Comparison of ENCODE assay signal across 1 cellular context in genomic region chr9:123999668-124000067, GRCh38.
TF ChIP-seq lines count a peak whose summit lies in the region.

No MANE protein-coding gene starts in this region.

TF ChIP-seq in GM23338, 12 proteins besides CTCF, POLR2A, EP300 and RAD21 (continued from another document):
- TF ChIP-seq, protein P1, sequence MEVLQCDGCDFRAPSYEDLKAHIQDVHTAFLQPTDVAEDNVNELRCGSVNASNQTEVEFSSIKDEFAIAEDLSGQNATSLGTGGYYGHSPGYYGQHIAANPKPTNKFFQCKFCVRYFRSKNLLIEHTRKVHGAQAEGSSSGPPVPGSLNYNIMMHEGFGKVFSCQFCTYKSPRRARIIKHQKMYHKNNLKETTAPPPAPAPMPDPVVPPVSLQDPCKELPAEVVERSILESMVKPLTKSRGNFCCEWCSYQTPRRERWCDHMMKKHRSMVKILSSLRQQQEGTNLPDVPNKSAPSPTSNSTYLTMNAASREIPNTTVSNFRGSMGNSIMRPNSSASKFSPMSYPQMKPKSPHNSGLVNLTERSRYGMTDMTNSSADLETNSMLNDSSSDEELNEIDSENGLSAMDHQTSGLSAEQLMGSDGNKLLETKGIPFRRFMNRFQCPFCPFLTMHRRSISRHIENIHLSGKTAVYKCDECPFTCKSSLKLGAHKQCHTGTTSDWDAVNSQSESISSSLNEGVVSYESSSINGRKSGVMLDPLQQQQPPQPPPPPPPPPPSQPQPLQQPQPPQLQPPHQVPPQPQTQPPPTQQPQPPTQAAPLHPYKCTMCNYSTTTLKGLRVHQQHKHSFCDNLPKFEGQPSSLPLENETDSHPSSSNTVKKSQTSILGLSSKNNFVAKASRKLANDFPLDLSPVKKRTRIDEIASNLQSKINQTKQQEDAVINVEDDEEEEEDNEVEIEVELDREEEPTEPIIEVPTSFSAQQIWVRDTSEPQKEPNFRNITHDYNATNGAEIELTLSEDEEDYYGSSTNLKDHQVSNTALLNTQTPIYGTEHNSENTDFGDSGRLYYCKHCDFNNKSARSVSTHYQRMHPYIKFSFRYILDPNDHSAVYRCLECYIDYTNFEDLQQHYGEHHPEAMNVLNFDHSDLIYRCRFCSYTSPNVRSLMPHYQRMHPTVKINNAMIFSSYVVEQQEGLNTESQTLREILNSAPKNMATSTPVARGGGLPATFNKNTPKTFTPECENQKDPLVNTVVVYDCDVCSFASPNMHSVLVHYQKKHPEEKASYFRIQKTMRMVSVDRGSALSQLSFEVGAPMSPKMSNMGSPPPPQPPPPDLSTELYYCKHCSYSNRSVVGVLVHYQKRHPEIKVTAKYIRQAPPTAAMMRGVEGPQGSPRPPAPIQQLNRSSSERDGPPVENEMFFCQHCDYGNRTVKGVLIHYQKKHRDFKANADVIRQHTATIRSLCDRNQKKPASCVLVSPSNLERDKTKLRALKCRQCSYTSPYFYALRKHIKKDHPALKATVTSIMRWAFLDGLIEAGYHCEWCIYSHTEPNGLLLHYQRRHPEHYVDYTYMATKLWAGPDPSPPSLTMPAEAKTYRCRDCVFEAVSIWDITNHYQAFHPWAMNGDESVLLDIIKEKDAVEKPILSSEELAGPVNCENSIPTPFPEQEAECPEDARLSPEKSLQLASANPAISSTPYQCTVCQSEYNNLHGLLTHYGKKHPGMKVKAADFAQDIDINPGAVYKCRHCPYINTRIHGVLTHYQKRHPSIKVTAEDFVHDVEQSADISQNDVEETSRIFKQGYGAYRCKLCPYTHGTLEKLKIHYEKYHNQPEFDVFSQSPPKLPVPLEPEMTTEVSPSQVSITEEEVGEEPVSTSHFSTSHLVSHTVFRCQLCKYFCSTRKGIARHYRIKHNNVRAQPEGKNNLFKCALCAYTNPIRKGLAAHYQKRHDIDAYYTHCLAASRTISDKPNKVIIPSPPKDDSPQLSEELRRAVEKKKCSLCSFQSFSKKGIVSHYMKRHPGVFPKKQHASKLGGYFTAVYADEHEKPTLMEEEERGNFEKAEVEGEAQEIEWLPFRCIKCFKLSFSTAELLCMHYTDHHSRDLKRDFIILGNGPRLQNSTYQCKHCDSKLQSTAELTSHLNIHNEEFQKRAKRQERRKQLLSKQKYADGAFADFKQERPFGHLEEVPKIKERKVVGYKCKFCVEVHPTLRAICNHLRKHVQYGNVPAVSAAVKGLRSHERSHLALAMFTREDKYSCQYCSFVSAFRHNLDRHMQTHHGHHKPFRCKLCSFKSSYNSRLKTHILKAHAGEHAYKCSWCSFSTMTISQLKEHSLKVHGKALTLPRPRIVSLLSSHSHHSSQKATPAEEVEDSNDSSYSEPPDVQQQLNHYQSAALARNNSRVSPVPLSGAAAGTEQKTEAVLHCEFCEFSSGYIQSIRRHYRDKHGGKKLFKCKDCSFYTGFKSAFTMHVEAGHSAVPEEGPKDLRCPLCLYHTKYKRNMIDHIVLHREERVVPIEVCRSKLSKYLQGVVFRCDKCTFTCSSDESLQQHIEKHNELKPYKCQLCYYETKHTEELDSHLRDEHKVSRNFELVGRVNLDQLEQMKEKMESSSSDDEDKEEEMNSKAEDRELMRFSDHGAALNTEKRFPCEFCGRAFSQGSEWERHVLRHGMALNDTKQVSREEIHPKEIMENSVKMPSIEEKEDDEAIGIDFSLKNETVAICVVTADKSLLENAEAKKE (CRISPR knock-in tag; IDR thresholded peaks at IDR 0.05) = no peak
- TF ChIP-seq ZNF114 (CRISPR knock-in tag; IDR thresholded peaks at IDR 0.05) = no peak
- TF ChIP-seq, protein P2, sequence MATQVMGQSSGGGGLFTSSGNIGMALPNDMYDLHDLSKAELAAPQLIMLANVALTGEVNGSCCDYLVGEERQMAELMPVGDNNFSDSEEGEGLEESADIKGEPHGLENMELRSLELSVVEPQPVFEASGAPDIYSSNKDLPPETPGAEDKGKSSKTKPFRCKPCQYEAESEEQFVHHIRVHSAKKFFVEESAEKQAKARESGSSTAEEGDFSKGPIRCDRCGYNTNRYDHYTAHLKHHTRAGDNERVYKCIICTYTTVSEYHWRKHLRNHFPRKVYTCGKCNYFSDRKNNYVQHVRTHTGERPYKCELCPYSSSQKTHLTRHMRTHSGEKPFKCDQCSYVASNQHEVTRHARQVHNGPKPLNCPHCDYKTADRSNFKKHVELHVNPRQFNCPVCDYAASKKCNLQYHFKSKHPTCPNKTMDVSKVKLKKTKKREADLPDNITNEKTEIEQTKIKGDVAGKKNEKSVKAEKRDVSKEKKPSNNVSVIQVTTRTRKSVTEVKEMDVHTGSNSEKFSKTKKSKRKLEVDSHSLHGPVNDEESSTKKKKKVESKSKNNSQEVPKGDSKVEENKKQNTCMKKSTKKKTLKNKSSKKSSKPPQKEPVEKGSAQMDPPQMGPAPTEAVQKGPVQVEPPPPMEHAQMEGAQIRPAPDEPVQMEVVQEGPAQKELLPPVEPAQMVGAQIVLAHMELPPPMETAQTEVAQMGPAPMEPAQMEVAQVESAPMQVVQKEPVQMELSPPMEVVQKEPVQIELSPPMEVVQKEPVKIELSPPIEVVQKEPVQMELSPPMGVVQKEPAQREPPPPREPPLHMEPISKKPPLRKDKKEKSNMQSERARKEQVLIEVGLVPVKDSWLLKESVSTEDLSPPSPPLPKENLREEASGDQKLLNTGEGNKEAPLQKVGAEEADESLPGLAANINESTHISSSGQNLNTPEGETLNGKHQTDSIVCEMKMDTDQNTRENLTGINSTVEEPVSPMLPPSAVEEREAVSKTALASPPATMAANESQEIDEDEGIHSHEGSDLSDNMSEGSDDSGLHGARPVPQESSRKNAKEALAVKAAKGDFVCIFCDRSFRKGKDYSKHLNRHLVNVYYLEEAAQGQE (IDR thresholded peaks at IDR 0.05; ENCODE audit: unreplicated experiment) = no peak
